In the genomic region with DNA sequence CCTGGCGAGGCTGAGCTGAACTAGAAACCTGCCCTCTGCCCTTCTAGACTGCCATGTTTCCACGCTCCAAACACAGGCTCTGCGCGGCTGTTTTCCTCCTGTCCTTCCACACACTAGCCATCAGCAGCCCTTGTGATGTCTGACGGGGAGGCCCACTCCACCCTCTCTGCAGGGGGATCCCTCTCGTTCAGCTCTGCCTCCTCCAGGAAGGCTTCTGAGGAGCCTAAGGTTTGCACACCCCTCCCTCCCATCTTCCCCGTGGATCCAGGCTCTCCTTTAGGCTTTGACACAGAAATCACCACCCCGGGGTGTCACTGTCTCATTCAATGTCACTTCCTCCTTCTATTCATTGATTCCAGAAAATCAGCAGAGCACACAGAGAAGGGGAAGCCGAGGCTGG, we compare ENCODE assay signal across 15 cellular contexts. TPM values are rescaled to one million over a fixed set of nuclear protein-coding genes. Genes with fewer than 3 reads are reported as not detected.
DNase-seq lines count a peak whose midpoint lies in the region; ATAC-seq lines count a peak whose summit lies in the region.
"Had no signal": no experiment of that assay in that cellular context is flagged by ENCODE, and none has a peak within 500 bp of the region (broad histone marks: within the 10 kb centered on the region; RNA-seq: fewer than 3 reads in every experiment).

No MANE protein-coding gene starts in this region.

- no peaks in the 10 kb centered on the region for H3K36me3 Mint-ChIP-seq in activated T-cell treated with anti-CD3 and anti-CD28 coated beads, Interleukin-2, amount 50 U/mL, for 4 hours (ENCODE audit: insufficient read depth)

- DNase-seq in NCI-H345 treated with DMSO at 0.1 percent for 48 hours (lab: John Stamatoyannopoulos, UW; ENCODE audit: unreplicated experiment) (peak; percentile 72), NCI-H345 (lab: John Stamatoyannopoulos, UW) (no peak), Karpas-422 (no peak), mesenteric fat pad (ENCODE audit: low spot score) (peak; percentile 49)
- DNase-seq in stimulated activated naive CD8-positive, alpha-beta T cell treated with anti-CD3 and anti-CD28 coated beads, Interleukin-15, Interleukin-2, amounts not matched to agents 100 U/mL and 50 U/mL, for 24 hours, result no peak
- DNase-seq in activated T-cell treated with anti-CD3 and anti-CD28 coated beads, Interleukin-2, amount 50 U/mL, for 4 hours, result no peak
- DNase-seq: AML-193; CD4-positive, alpha-beta T cell; GF-D8; HCEC 1CT; HFFc6; IMR-90; KBM-7 had no signal

- H4K20me1 ChIP-seq in Karpas-422 (ENCODE audit: insufficient read depth, low read depth, low read length), result no peaks in the 10 kb centered on the region

- no peaks in the 10 kb centered on the region for H3K4me1 Mint-ChIP-seq in activated T-cell treated with anti-CD3 and anti-CD28 coated beads, Interleukin-2, amount 50 U/mL, for 4 hours (ENCODE audit: low read depth)

- peak overlapping the region; percentile 41; the same call in 1 of the 2 replicates for H3K27ac ChIP-seq in Karpas-422 (ENCODE audit: low read length)
- H3K27ac ChIP-seq: 22Rv1 had no signal

- no peaks in the 10 kb centered on the region for H3K9me2 ChIP-seq in Karpas-422 (replicated peaks; ENCODE audit: insufficient read depth, low read length)

- peaks cover 8% of the 10 kb centered on the region; the same call in 1 of the 2 replicates for H3K9me3 ChIP-seq in Karpas-422 (ENCODE audit: low read length)

- H3K4me3 ChIP-seq in Karpas-422 (ENCODE audit: low read length), result peak overlapping the region; percentile 15; the same call in 1 of the 2 replicates

- no peaks in the 10 kb centered on the region for H3K79me2 ChIP-seq in Karpas-422 (ENCODE audit: low read length)

- H2AFZ ChIP-seq in Karpas-422 (ENCODE audit: low read length), result no peak overlapping the region

- no peak for ATAC-seq in stimulated activated naive CD8-positive, alpha-beta T cell treated with anti-CD3 and anti-CD28 coated beads, Interleukin-15, Interleukin-2, amounts not matched to agents 100 U/mL and 50 U/mL, for 24 hours
- ATAC-seq in activated T-cell treated with anti-CD3 and anti-CD28 coated beads, Interleukin-2, amount 50 U/mL, for 4 hours, result no peak
- ATAC-seq in GM21367 (IDR thresholded peaks at IDR 0.05; ENCODE audit: unreplicated experiment), result no peak

- H3K27me3 Mint-ChIP-seq in activated T-cell treated with anti-CD3 and anti-CD28 coated beads, Interleukin-2, amount 50 U/mL, for 4 hours (ENCODE audit: low read depth), result peaks cover 8% of the 10 kb centered on the region

- H3K9me3 Mint-ChIP-seq in activated T-cell treated with anti-CD3 and anti-CD28 coated beads, Interleukin-2, amount 50 U/mL, for 4 hours, result no peaks in the 10 kb centered on the region
- H3K9me3 Mint-ChIP-seq: CD4-positive, alpha-beta T cell had no signal

- no peaks in the 10 kb centered on the region; the same call in 1 of the 2 replicates for H3K36me3 ChIP-seq in Karpas-422 (ENCODE audit: insufficient read depth, low read length)

- no peak overlapping the region; the same call in 1 of the 2 replicates for H3K9ac ChIP-seq in Karpas-422 (ENCODE audit: low read length)

- H3K27me3 ChIP-seq in Karpas-422 (ENCODE audit: low read length), result no peaks in the 10 kb centered on the region

- peaks cover 65% of the 10 kb centered on the region for H3K4me1 ChIP-seq in Karpas-422 (ENCODE audit: low read length)

- no peak overlapping the region for H3K4me3 Mint-ChIP-seq in activated T-cell treated with anti-CD3 and anti-CD28 coated beads, Interleukin-2, amount 50 U/mL, for 4 hours
- H3K4me3 Mint-ChIP-seq: CD4-positive, alpha-beta T cell; HFFc6 had no signal

- H3K4me2 ChIP-seq in Karpas-422 (ENCODE audit: low read depth, low read length, poor library complexity, severe bottlenecking), result peak overlapping the region; percentile 40

RNA-seq across cellular contexts. Expression of a gene that starts 38.6 kb away (rescaled TPM):
- 0.40 and 0.48 TPM in 2 replicates for total RNA-seq in Karpas-422 (2014; rRNA removed; shearing (Covaris generic); ENCODE audit: low replicate concordance)
- total RNA-seq in mesenteric fat pad, result 0.16 TPM
- under 1 TPM in 1 of 3 donors, not detected in 2; 0.08 TPM for total RNA-seq in activated T-cell treated with anti-CD3 and anti-CD28 coated beads, Interleukin-2, amount 50 U/mL, for 4 hours
- total RNA-seq: CD4-positive, alpha-beta T cell; HFFc6 had no signal

Comparison
In these comparisons a context has a peak if more than half of its experiments do, and no peak if none do; other contexts are left out.
1. DNase-seq: peak in NCI-H345 treated with DMSO at 0.1 percent for 48 hours (single experiment) and mesenteric fat pad (single experiment); none in NCI-H345 (single experiment), Karpas-422 (single experiment), stimulated activated naive CD8-positive, alpha-beta T cell treated with anti-CD3 and anti-CD28 coated beads, Interleukin-15, Interleukin-2, amounts not matched to agents 100 U/mL and 50 U/mL, for 24 hours (single experiment) and activated T-cell treated with anti-CD3 and anti-CD28 coated beads, Interleukin-2, amount 50 U/mL, for 4 hours (single experiment).